8 cellular contexts compared by ENCODE assay signal in genomic region chr13:113490496-113491417, GRCh38. TPM values are rescaled to one million over a fixed set of nuclear protein-coding genes. Genes with fewer than 3 reads are reported as not detected.
DNase-seq lines count a peak whose midpoint lies in the region; ATAC-seq and TF ChIP-seq lines count a peak whose summit lies in the region.

DCUN1D2 (minus strand) TSS chr13:113490711; CDS start chr13:113490669, 42 bp downstream.

- H3K4me1 Mint-ChIP-seq in activated T-helper 1 cell treated with anti-CD3 and anti-CD28 coated beads, Interleukin-12 subunit alpha, Interleukin-12 subunit beta, Interleukin-2, Interleukin-4 antibody, amounts not matched to agents 30 ng/mL and 10 ng/mL and 1 ng/mL, durations not matched to agents 14 hours and 24 hours and 36 hours (ENCODE audit: low read depth) = peaks cover 62% of the 10 kb centered on the region
- H3K4me1 Mint-ChIP-seq in natural killer cell treated with Interleukin-12 subunit alpha and Interleukin-12 subunit beta and Interleukin-15 and Interleukin-18, amount 100 ng/mL, for 72 hours (ENCODE audit: low read depth in 2 of 2) = peaks cover 40 to 50% of the 10 kb centered on the region in 2 donors

- DNase-seq in DMS153 treated with DMSO at 0.1 percent for 48 hours (lab: John Stamatoyannopoulos, UW; ENCODE audit: unreplicated experiment) = peak; percentile 82
- DNase-seq in HuH-7 (ENCODE audit: low spot score) = peak; percentile 92
- DNase-seq in RKO (ENCODE audit: low spot score) = peak; percentile 94
- DNase-seq in activated T-helper 1 cell treated with anti-CD3 and anti-CD28 coated beads, Interleukin-12 subunit alpha, Interleukin-12 subunit beta, Interleukin-2, Interleukin-4 antibody, amounts not matched to agents 30 ng/mL and 10 ng/mL and 1 ng/mL, durations not matched to agents 14 hours and 24 hours and 36 hours (ENCODE audit: low spot score) = peak; percentile 79
- DNase-seq in fibroblast of mammary gland (ENCODE audit: low read depth) = peak; percentile 94
- DNase-seq in natural killer cell treated with Interleukin-12 subunit alpha and Interleukin-12 subunit beta and Interleukin-15 and Interleukin-18, amount 100 ng/mL, for 72 hours (ENCODE audit: low spot score) = peak; percentile 97
- DNase-seq in stimulated activated naive CD4-positive, alpha-beta T cell treated with Interleukin-2 at 50 U/mL for 16 hours (lab: John Stamatoyannopoulos, UW) = peak; percentile 77

- peaks cover 3% of the 10 kb centered on the region for H3K27me3 Mint-ChIP-seq in activated T-helper 1 cell treated with anti-CD3 and anti-CD28 coated beads, Interleukin-12 subunit alpha, Interleukin-12 subunit beta, Interleukin-2, Interleukin-4 antibody, amounts not matched to agents 30 ng/mL and 10 ng/mL and 1 ng/mL, durations not matched to agents 14 hours and 24 hours and 36 hours (ENCODE audit: insufficient read depth)
- H3K27me3 Mint-ChIP-seq in natural killer cell treated with Interleukin-12 subunit alpha and Interleukin-12 subunit beta and Interleukin-15 and Interleukin-18, amount 100 ng/mL, for 72 hours = no peaks in the 10 kb centered on the region

- no peak for TF ChIP-seq CTCF in fibroblast of mammary gland (conservative IDR thresholded peaks at IDR 0.05; ENCODE audit: control insufficient read depth, insufficient read depth, low read depth, low read length)

- H3K27ac Mint-ChIP-seq in activated T-helper 1 cell treated with anti-CD3 and anti-CD28 coated beads, Interleukin-12 subunit alpha, Interleukin-12 subunit beta, Interleukin-2, Interleukin-4 antibody, amounts not matched to agents 30 ng/mL and 10 ng/mL and 1 ng/mL, durations not matched to agents 14 hours and 24 hours and 36 hours = peak within 1 kb of the TSS; percentile 78
- peak within 1 kb of the TSS; percentile 71 to 83 for H3K27ac Mint-ChIP-seq in natural killer cell treated with Interleukin-12 subunit alpha and Interleukin-12 subunit beta and Interleukin-15 and Interleukin-18, amount 100 ng/mL, for 72 hours

- peaks cover 16% of the 10 kb centered on the region for H3K36me3 Mint-ChIP-seq in activated T-helper 1 cell treated with anti-CD3 and anti-CD28 coated beads, Interleukin-12 subunit alpha, Interleukin-12 subunit beta, Interleukin-2, Interleukin-4 antibody, amounts not matched to agents 30 ng/mL and 10 ng/mL and 1 ng/mL, durations not matched to agents 14 hours and 24 hours and 36 hours (ENCODE audit: low read depth)
- peaks cover 5% of the 10 kb centered on the region for H3K36me3 Mint-ChIP-seq in natural killer cell treated with Interleukin-12 subunit alpha and Interleukin-12 subunit beta and Interleukin-15 and Interleukin-18, amount 100 ng/mL, for 72 hours

- peak within 1 kb of the TSS; percentile 90 for H3K4me3 ChIP-seq in fibroblast of mammary gland (ENCODE audit: control insufficient read depth, low read depth, low read length)

- H3K9me3 Mint-ChIP-seq in activated T-helper 1 cell treated with anti-CD3 and anti-CD28 coated beads, Interleukin-12 subunit alpha, Interleukin-12 subunit beta, Interleukin-2, Interleukin-4 antibody, amounts not matched to agents 30 ng/mL and 10 ng/mL and 1 ng/mL, durations not matched to agents 14 hours and 24 hours and 36 hours = no peaks in the 10 kb centered on the region
- no peaks in the 10 kb centered on the region for H3K9me3 Mint-ChIP-seq in natural killer cell treated with Interleukin-12 subunit alpha and Interleukin-12 subunit beta and Interleukin-15 and Interleukin-18, amount 100 ng/mL, for 72 hours

- peak within 1 kb of the TSS; percentile 90 for H3K4me3 Mint-ChIP-seq in activated T-helper 1 cell treated with anti-CD3 and anti-CD28 coated beads, Interleukin-12 subunit alpha, Interleukin-12 subunit beta, Interleukin-2, Interleukin-4 antibody, amounts not matched to agents 30 ng/mL and 10 ng/mL and 1 ng/mL, durations not matched to agents 14 hours and 24 hours and 36 hours
- peak within 1 kb of the TSS; percentile 92 for H3K4me3 Mint-ChIP-seq in natural killer cell treated with Interleukin-12 subunit alpha and Interleukin-12 subunit beta and Interleukin-15 and Interleukin-18, amount 100 ng/mL, for 72 hours

- intact Hi-C loops in activated T-helper 1 cell treated with anti-CD3 and anti-CD28 coated beads, Interleukin-12 subunit alpha, Interleukin-12 subunit beta, Interleukin-2, Interleukin-4 antibody, amounts not matched to agents 30 ng/mL and 10 ng/mL and 1 ng/mL, durations not matched to agents 14 hours and 24 hours and 36 hours (cut with micrococcal nuclease) = loop anchor here (1.0 to 2.0 kb wide), 2 partner anchors 280 to 548 kb away; no protein-coding TSS in a partner anchor

- ATAC-seq in GM21526 (IDR thresholded peaks at IDR 0.05; ENCODE audit: low FRiP score, unreplicated experiment) = peak; percentile 72
- peak; percentile 96 to 97 for ATAC-seq in natural killer cell treated with Interleukin-12 subunit alpha and Interleukin-12 subunit beta and Interleukin-15 and Interleukin-18, amount 100 ng/mL, for 72 hours

RNA-seq across cellular contexts. Expression of gene DCUN1D2, which starts in this region (rescaled TPM):
- total RNA-seq in activated T-helper 1 cell treated with anti-CD3 and anti-CD28 coated beads, Interleukin-12 subunit alpha, Interleukin-12 subunit beta, Interleukin-2, Interleukin-4 antibody, amounts not matched to agents 30 ng/mL and 10 ng/mL and 1 ng/mL, durations not matched to agents 14 hours and 24 hours and 36 hours = 28.7 and 31.2 TPM in 2 replicates
- total RNA-seq in natural killer cell treated with Interleukin-12 subunit alpha and Interleukin-12 subunit beta and Interleukin-15 and Interleukin-18, amount 100 ng/mL, for 72 hours = 10 to 100 TPM; 22.9 to 40.7 TPM

Comparison
In these comparisons a context has a peak if more than half of its experiments do, and no peak if none do; other contexts are left out.
1. Peak in every context shown above with its lines: DNase-seq, ATAC-seq and H3K4me3 ChIP-seq.